Comparison of ENCODE assay signal across 21 cellular contexts in the genomic region with DNA sequence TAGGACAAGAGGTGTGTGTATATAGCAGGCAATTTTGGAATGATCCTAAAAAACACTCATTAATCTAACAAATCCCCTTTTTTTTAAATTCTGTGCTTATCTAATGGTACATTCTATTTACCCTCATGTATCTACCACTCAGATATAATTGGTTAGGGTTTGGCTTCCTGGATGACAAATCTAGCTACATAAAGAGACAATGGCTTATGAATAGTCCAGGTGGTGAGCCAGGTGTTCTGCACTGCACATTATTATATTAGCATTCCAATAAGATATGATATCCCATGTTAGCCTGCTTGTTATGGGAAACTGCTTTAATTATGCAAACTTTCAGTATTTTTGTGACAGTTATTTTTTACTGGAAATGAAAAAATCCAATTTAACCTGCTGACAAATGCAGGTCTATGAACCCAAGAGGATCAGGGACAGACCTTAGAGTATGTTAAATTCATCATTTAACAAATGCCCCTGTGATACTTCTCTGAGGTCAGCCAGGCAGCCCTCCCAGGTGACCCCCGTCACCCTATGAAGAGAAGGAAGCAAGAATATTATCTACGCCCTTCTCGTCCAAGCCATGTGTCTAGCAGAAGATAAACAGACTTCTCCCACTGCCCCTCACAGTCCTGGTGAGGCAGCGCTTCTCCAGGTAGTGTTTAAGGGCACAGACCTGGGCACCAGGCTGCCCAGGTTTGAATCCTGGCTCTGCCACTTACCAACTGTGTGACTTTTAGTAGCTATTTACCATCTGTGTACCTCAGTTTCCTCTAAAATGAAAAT.
DNase-seq lines count a peak whose midpoint lies in the region; ATAC-seq and TF ChIP-seq lines count a peak whose summit lies in the region.
"Had no signal": no experiment of that assay in that cellular context is flagged by ENCODE, and none has a peak within 500 bp of the region (broad histone marks: within the 10 kb centered on the region; RNA-seq: fewer than 3 reads in every experiment).

No MANE protein-coding gene starts in this region.

- ATAC-seq in GM18868 (IDR thresholded peaks at IDR 0.05; ENCODE audit: unreplicated experiment) = no peak
- ATAC-seq: activated CD8-positive, alpha-beta T cell treated with anti-CD3 and anti-CD28 coated beads for 36 hours; activated T-cell treated with anti-CD3 and anti-CD28 coated beads, Interleukin-2, amount 50 U/mL, for 72 hours; left lobe of liver; pancreas; right lobe of liver; stimulated activated effector memory CD8-positive, alpha-beta T cell treated with anti-CD3 and anti-CD28 coated beads, Interleukin-12 subunit alpha, Interleukin-12 subunit beta, amount 100 ng/mL, for 72 hours had no signal

- peaks cover 15% of the 10 kb centered on the region for H3K36me3 Mint-ChIP-seq in glutamatergic neuron (ENCODE audit: unreplicated experiment)
- H3K36me3 Mint-ChIP-seq: mesothelial cell of epicardium; natural killer cell; stimulated activated effector memory CD8-positive, alpha-beta T cell treated with anti-CD3 and anti-CD28 coated beads, Interleukin-12 subunit alpha, Interleukin-12 subunit beta, amount 100 ng/mL, for 72 hours had no signal

- no peaks in the 10 kb centered on the region for H3K9me2 ChIP-seq in GM23248 (ENCODE audit: insufficient read depth)
- H3K9me2 ChIP-seq: SK-N-SH had no signal

- peaks cover 39% of the 10 kb centered on the region for H3K4me1 Mint-ChIP-seq in glutamatergic neuron (ENCODE audit: low read depth, unreplicated experiment)
- H3K4me1 Mint-ChIP-seq: activated naive CD4-positive, alpha-beta T cell treated with anti-CD3 and anti-CD28 coated beads, Interleukin-2, amount 10 ng/mL, durations not matched to agents 7 days and 5 days; mesothelial cell of epicardium; stimulated activated effector memory CD8-positive, alpha-beta T cell treated with anti-CD3 and anti-CD28 coated beads, Interleukin-12 subunit alpha, Interleukin-12 subunit beta, amount 100 ng/mL, for 72 hours had no signal

- no peak for TF ChIP-seq CTCF in glutamatergic neuron (IDR thresholded peaks at IDR 0.05; ENCODE audit: partially characterized antibody, unreplicated experiment)

- no peaks in the 10 kb centered on the region for H3K36me3 ChIP-seq in GM23248 (ENCODE audit: low read depth)
- H3K36me3 ChIP-seq: pancreas, right lobe of liver had no signal

- in situ Hi-C loops in GM23248 (cut with MboI) = no loop called here

- no peak overlapping the region for H3K27ac ChIP-seq in GM23248
- H3K27ac ChIP-seq: HL-60, pancreas, right lobe of liver had no signal

- H3K27me3 Mint-ChIP-seq in glutamatergic neuron (ENCODE audit: unreplicated experiment) = peaks cover 24% of the 10 kb centered on the region
- H3K27me3 Mint-ChIP-seq: activated naive CD4-positive, alpha-beta T cell treated with anti-CD3 and anti-CD28 coated beads, Interleukin-2, amount 10 ng/mL, durations not matched to agents 7 days and 5 days had no signal

- peaks cover 18% of the 10 kb centered on the region for H3K9me3 Mint-ChIP-seq in glutamatergic neuron (ENCODE audit: unreplicated experiment)
- H3K9me3 Mint-ChIP-seq: activated CD8-positive, alpha-beta T cell treated with anti-CD3 and anti-CD28 coated beads for 36 hours; activated naive CD4-positive, alpha-beta T cell treated with anti-CD3 and anti-CD28 coated beads, Interleukin-2, amount 10 ng/mL, durations not matched to agents 7 days and 5 days; activated T-cell treated with anti-CD3 and anti-CD28 coated beads, Interleukin-2, amount 50 U/mL, for 72 hours; mesothelial cell of epicardium; natural killer cell; stimulated activated effector memory CD8-positive, alpha-beta T cell treated with anti-CD3 and anti-CD28 coated beads, Interleukin-12 subunit alpha, Interleukin-12 subunit beta, amount 100 ng/mL, for 72 hours had no signal

- no peak overlapping the region for H3K9ac ChIP-seq in GM23248
- H3K9ac ChIP-seq: SK-N-SH had no signal

- peaks cover 7% of the 10 kb centered on the region; the same call in 1 of the 2 replicates for H3K27me3 ChIP-seq in GM23248 (replicated peaks; ENCODE audit: insufficient read depth)
- H3K27me3 ChIP-seq: BE2C, pancreas, right lobe of liver had no signal

- H3K4me1 ChIP-seq in GM23248 (ENCODE audit: insufficient read depth) = peaks cover 4% of the 10 kb centered on the region; the same call in 1 of the 2 replicates
- H3K4me1 ChIP-seq: pancreas, right lobe of liver had no signal

- H3K4me2 ChIP-seq in GM23248 (ENCODE audit: unreplicated experiment) = no peak overlapping the region
- H3K4me2 ChIP-seq: SK-N-SH had no signal

- 81% methylated on average over 4 of the region's 4 CpGs for WGBS in GM23248 (ENCODE audit: low coverage in 1 of 2, low lambda C conversion rate in 2 of 2, missing lambda C conversion rate in 2 of 2), 2 experiments

- peak overlapping the region; percentile 94 for H3K27ac Mint-ChIP-seq in glutamatergic neuron (ENCODE audit: unreplicated experiment)
- H3K27ac Mint-ChIP-seq: activated CD8-positive, alpha-beta T cell treated with anti-CD3 and anti-CD28 coated beads for 36 hours; activated naive CD4-positive, alpha-beta T cell treated with anti-CD3 and anti-CD28 coated beads, Interleukin-2, amount 10 ng/mL, durations not matched to agents 7 days and 5 days; activated T-cell treated with anti-CD3 and anti-CD28 coated beads, Interleukin-2, amount 50 U/mL, for 72 hours; mesothelial cell of epicardium; natural killer cell; stimulated activated effector memory CD8-positive, alpha-beta T cell treated with anti-CD3 and anti-CD28 coated beads, Interleukin-12 subunit alpha, Interleukin-12 subunit beta, amount 100 ng/mL, for 72 hours had no signal

- no peaks in the 10 kb centered on the region for H3F3A ChIP-seq in GM23248 (ENCODE audit: insufficient read depth)

- H3K9me3 ChIP-seq in GM23248 (ENCODE audit: low read depth) = no peaks in the 10 kb centered on the region
- H3K9me3 ChIP-seq: BE2C, pancreas, right lobe of liver, SK-N-SH had no signal

- peak; percentile 22 for DNase-seq in NCI-H1105 treated with DMSO at 0.1 percent for 48 hours (lab: John Stamatoyannopoulos, UW)
- no peak for DNase-seq in NCI-H1105 (lab: John Stamatoyannopoulos, UW)
- peak; percentile 87 for DNase-seq in NCI-H146 (lab: John Stamatoyannopoulos, UW)
- DNase-seq in NCI-H774 (lab: John Stamatoyannopoulos, UW) = peak; percentile 83
- DNase-seq in glutamatergic neuron = no peak
- DNase-seq in GM23248 = no peak
- no peak for DNase-seq in T1000 (lab: John Stamatoyannopoulos, UW)
- DNase-seq: activated CD8-positive, alpha-beta T cell treated with anti-CD3 and anti-CD28 coated beads for 36 hours; activated naive CD4-positive, alpha-beta T cell treated with anti-CD3 and anti-CD28 coated beads, Interleukin-2, amount 10 ng/mL, durations not matched to agents 7 days and 5 days; activated T-cell treated with anti-CD3 and anti-CD28 coated beads, Interleukin-2, amount 50 U/mL, for 72 hours; BE2C; Calu3; natural killer cell; pancreas; SK-N-SH had no signal

- no peaks in the 10 kb centered on the region for H4K20me1 ChIP-seq in GM23248 (ENCODE audit: insufficient read depth)

- H3K4me3 Mint-ChIP-seq in glutamatergic neuron (ENCODE audit: unreplicated experiment) = peak overlapping the region; percentile 70
- H3K4me3 Mint-ChIP-seq: activated CD8-positive, alpha-beta T cell treated with anti-CD3 and anti-CD28 coated beads for 36 hours; activated naive CD4-positive, alpha-beta T cell treated with anti-CD3 and anti-CD28 coated beads, Interleukin-2, amount 10 ng/mL, durations not matched to agents 7 days and 5 days; activated T-cell treated with anti-CD3 and anti-CD28 coated beads, Interleukin-2, amount 50 U/mL, for 72 hours; mesothelial cell of epicardium; natural killer cell; stimulated activated effector memory CD8-positive, alpha-beta T cell treated with anti-CD3 and anti-CD28 coated beads, Interleukin-12 subunit alpha, Interleukin-12 subunit beta, amount 100 ng/mL, for 72 hours had no signal

- no peak overlapping the region for H2AFZ ChIP-seq in GM23248

- no peak overlapping the region for H3K4me3 ChIP-seq in GM23248
- H3K4me3 ChIP-seq: pancreas, right lobe of liver had no signal

- no peaks in the 10 kb centered on the region for H3K79me2 ChIP-seq in GM23248 (ENCODE audit: insufficient read depth)

Comparison
In these comparisons a context has a peak if more than half of its experiments do, and no peak if none do; other contexts are left out.
1. DNase-seq: peak in NCI-H1105 treated with DMSO at 0.1 percent for 48 hours (single experiment), NCI-H146 (single experiment) and NCI-H774 (single experiment); none in NCI-H1105 (single experiment), glutamatergic neuron (single experiment), GM23248 (single experiment) and T1000 (single experiment).